Comparison of ENCODE assay signal across 8 cellular contexts in genomic region chr4:38294238-38294637, GRCh38.
"Had no signal": no experiment of that assay in that cellular context is flagged by ENCODE, and none has a peak within 500 bp of the region (broad histone marks: within the 10 kb centered on the region; RNA-seq: fewer than 3 reads in every experiment).

No MANE protein-coding gene starts in this region.

- H3K4me3 ChIP-seq: GM12878 had no signal

- DNase-seq: GDM1, GF-D8 had no signal

- FAIRE-seq: G401.6, GM12878, GM12891, GM12892, GM18507, GM19239 had no signal

- ATAC-seq: GM12878 had no signal
